In genomic region chr14:78959674-78960264, GRCh38 we compare ENCODE assay signal across 8 cellular contexts.
DNase-seq lines count a peak whose midpoint lies in the region; ATAC-seq and TF ChIP-seq lines count a peak whose summit lies in the region.

No MANE protein-coding gene starts in this region.

- no peaks in the 10 kb centered on the region for H3K27me3 ChIP-seq in H7 (ENCODE audit: control insufficient read depth, insufficient read depth, low read length)
- no peaks in the 10 kb centered on the region for H3K27me3 ChIP-seq in right cardiac atrium (ENCODE audit: control insufficient read depth, insufficient read depth)
- no peaks in the 10 kb centered on the region for H3K27me3 ChIP-seq in sigmoid colon

- peak; percentile 27 to 85 (median 65) for TF ChIP-seq CTCF in sigmoid colon (IDR thresholded peaks at IDR 0.05)

- no peaks in the 10 kb centered on the region for H3K36me3 ChIP-seq in H7 (replicated peaks; ENCODE audit: control insufficient read depth, insufficient read depth, low read length)
- no peaks in the 10 kb centered on the region for H3K36me3 ChIP-seq in sigmoid colon

- intact Hi-C loops in right cardiac atrium (cut with DNase I) (loop anchor here in 1 of 4 donors (10.0 kb wide), 1 partner anchor 1885 kb away; no protein-coding TSS in a partner anchor), sigmoid colon (cut with DNase I) (loop anchor here (10.0 kb wide), 1 partner anchor 1895 kb away; no protein-coding TSS in a partner anchor)

- peak; percentile 83 for DNase-seq in EH (ENCODE audit: low read depth)
- peak; percentile 73 for DNase-seq in H7
- DNase-seq in MV-4-11 (lab: John Stamatoyannopoulos, UW), result peak; percentile 26
- peak; percentile 64 for DNase-seq in SK-N-DZ (ENCODE audit: low spot score)
- DNase-seq in amygdala (lab: John Stamatoyannopoulos, UW), result peak in 51 of 56 donors; percentile 1 to 87 (median 47)
- peak; percentile 69 to 88 (median 74) for DNase-seq in right cardiac atrium
- DNase-seq in sigmoid colon, result peak; percentile 80
- DNase-seq in GOT3 (lab: John Stamatoyannopoulos, UW), result no peak

- no peaks in the 10 kb centered on the region for H3K9me3 ChIP-seq in right cardiac atrium (ENCODE audit: control insufficient read depth, low read length)
- no peaks in the 10 kb centered on the region for H3K9me3 ChIP-seq in sigmoid colon

- no peaks in the 10 kb centered on the region for H3K4me1 ChIP-seq in right cardiac atrium (ENCODE audit: control insufficient read depth, insufficient read depth, low read length)
- peaks cover 0 to 8% (median 0%) of the 10 kb centered on the region in 4 donors for H3K4me1 ChIP-seq in sigmoid colon

- no peak for TF ChIP-seq POLR2A in sigmoid colon (IDR thresholded peaks at IDR 0.05)

- 19% methylated on average over 9 of the region's 9 CpGs for whole genome bisulfite sequencing in right cardiac atrium
- WGBS in sigmoid colon, 2 donors, result 29 to 32% methylated on average over 9 of the region's 9 CpGs

- H3K27ac ChIP-seq in right cardiac atrium (ENCODE audit: low read length) (no peak overlapping the region), sigmoid colon (peak overlapping the region in 2 of 4 donors; percentile 10 to 18)

- H3K4me3 ChIP-seq in H7 (ENCODE audit: insufficient read depth, low read depth, low read length) (no peak overlapping the region), right cardiac atrium (ENCODE audit: low read length) (peak overlapping the region; percentile 41), sigmoid colon (peak overlapping the region in 3 of 4 donors; percentile 23 to 25 (median 24))

- no peak for TF ChIP-seq EP300 in sigmoid colon (IDR thresholded peaks at IDR 0.05)

- peak; percentile 75 to 78 for ATAC-seq in right cardiac atrium
